In the genomic region with DNA sequence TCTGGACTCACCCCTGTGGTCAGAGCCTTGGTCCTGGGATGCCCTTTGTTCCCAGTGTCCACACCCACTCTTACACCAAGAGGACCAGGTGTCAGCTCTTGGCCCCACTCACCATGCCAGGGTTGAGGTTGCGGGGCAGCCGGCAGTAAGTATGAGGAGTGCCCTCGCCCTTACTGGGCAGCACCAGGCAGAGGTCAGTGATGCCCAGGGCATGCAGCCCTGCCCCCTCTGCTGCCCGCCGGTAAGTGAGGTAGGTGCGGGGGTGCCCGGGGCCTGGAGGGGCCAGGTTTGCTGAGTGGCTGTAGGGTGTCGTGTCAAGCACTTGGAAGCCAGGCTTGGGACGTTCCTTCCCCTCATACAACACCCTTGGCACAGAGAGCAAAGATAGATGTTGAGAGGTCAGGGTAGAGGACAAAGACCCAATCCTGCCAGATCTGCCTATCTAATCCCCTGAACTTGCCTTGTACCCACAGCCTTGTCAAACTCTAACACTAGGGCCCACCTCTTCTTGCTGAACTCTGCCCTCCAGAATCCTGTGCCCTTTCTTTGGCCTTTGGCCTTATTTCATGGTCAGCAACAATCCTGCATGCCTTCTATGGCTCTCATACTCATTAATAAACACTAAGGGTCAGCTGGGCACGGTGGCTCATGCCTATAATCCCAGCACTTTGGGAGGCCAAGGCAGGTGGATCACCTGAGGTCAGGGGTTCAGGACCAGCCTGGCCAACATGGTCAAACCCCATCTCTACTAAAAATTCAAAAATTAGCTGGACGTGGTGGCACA, we compare ENCODE assay signal across 1 cellular context.
A peak's percentile ranks its signal among the peaks of the same experiment; 100 is the strongest.
TF ChIP-seq lines count a peak whose summit lies in the region.

No MANE protein-coding gene starts in this region.

TF ChIP-seq in HepG2, 621 proteins besides CTCF, POLR2A, EP300 and RAD21 (continues in another document):
- TF ChIP-seq ZNF614 (CRISPR knock-in tag; IDR thresholded peaks at IDR 0.05; ENCODE audit: borderline replicate concordance) (no peak), ZNF30 (CRISPR knock-in tag; IDR thresholded peaks at IDR 0.05) (no peak), HDAC1 (CRISPR knock-in tag; IDR thresholded peaks at IDR 0.05) (no peak), CREM (IDR thresholded peaks at IDR 0.05) (no peak), CREM (CRISPR knock-in tag; IDR thresholded peaks at IDR 0.05) (no peak), ZNF616 (CRISPR knock-in tag; IDR thresholded peaks at IDR 0.05; ENCODE audit: low read depth) (no peak), ZNF713 (CRISPR knock-in tag; IDR thresholded peaks at IDR 0.05) (no peak), E2F1 (CRISPR knock-in tag; IDR thresholded peaks at IDR 0.05) (no peak), FOXA3 (CRISPR knock-in tag; IDR thresholded peaks at IDR 0.05) (no peak), SNAI1 (CRISPR knock-in tag; IDR thresholded peaks at IDR 0.05; ENCODE audit: borderline replicate concordance) (no peak), ZNF550 (CRISPR knock-in tag; IDR thresholded peaks at IDR 0.05; ENCODE audit: borderline replicate concordance) (no peak), ZNF746 (CRISPR knock-in tag; IDR thresholded peaks at IDR 0.05) (no peak), ZBTB40 (IDR thresholded peaks at IDR 0.05) (no peak), ZBTB40 (CRISPR knock-in tag; IDR thresholded peaks at IDR 0.05) (no peak), ZNF33B (CRISPR knock-in tag; IDR thresholded peaks at IDR 0.05) (no peak), ZNF687 (CRISPR knock-in tag; IDR thresholded peaks at IDR 0.05) (peak; percentile 32; the same call in 1 of the 2 replicates), HNRNPUL1 (IDR thresholded peaks at IDR 0.05; ENCODE audit: low read depth, low read length) (no peak), MEF2D (CRISPR knock-in tag; IDR thresholded peaks at IDR 0.05) (no peak), ZSCAN20 (CRISPR knock-in tag; IDR thresholded peaks at IDR 0.05; ENCODE audit: borderline replicate concordance) (no peak), PRDM10 (CRISPR knock-in tag; IDR thresholded peaks at IDR 0.05; ENCODE audit: low read depth) (no peak), SNAPC4 (CRISPR knock-in tag; IDR thresholded peaks at IDR 0.05) (no peak), ZNF44 (CRISPR knock-in tag; IDR thresholded peaks at IDR 0.05) (0 out of 2 replicates have a peak, but pooled peaks have one; percentile 32), IRX3 (CRISPR knock-in tag; IDR thresholded peaks at IDR 0.05; ENCODE audit: borderline replicate concordance, low read depth) (no peak)
- TF ChIP-seq, protein P1, sequence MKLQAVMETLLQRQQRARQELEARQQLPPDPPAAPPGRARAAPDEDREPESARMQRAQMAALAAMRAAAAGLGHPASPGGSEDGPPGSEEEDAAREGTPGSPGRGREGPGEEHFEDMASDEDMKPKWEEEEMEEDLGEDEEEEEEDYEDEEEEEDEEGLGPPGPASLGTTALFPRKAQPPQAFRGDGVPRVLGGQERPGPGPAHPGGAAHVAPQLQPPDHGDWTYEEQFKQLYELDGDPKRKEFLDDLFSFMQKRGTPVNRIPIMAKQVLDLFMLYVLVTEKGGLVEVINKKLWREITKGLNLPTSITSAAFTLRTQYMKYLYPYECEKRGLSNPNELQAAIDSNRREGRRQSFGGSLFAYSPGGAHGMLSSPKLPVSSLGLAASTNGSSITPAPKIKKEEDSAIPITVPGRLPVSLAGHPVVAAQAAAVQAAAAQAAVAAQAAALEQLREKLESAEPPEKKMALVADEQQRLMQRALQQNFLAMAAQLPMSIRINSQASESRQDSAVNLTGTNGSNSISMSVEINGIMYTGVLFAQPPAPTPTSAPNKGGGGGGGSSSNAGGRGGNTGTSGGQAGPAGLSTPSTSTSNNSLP (IDR thresholded peaks at IDR 0.05; ENCODE audit: low read depth, low read length): no peak
